ENCODE assay signal across 1 cellular context in genomic region chr15:20346082-20346805, GRCh38.
TF ChIP-seq lines count a peak whose summit lies in the region.

No MANE protein-coding gene starts in this region.

TF ChIP-seq in WTC11, 78 proteins besides CTCF, POLR2A, EP300 and RAD21 (continued from another document):
- TF ChIP-seq NFE2L1 (CRISPR knock-in tag; IDR thresholded peaks at IDR 0.05) (no peak), ATF3 (CRISPR knock-in tag; conservative IDR thresholded peaks at IDR 0.05) (no peak), MYBL2 (CRISPR knock-in tag; IDR thresholded peaks at IDR 0.05) (no peak), ZNF317 (CRISPR knock-in tag; IDR thresholded peaks at IDR 0.05; ENCODE audit: borderline replicate concordance, low read depth) (no peak), TEAD4 (CRISPR knock-in tag; IDR thresholded peaks at IDR 0.05) (no peak), EMX1 (CRISPR knock-in tag; IDR thresholded peaks at IDR 0.05) (no peak), SMAD4 (CRISPR knock-in tag; IDR thresholded peaks at IDR 0.05) (no peak)
